2 cellular contexts compared by ENCODE assay signal in the genomic region with DNA sequence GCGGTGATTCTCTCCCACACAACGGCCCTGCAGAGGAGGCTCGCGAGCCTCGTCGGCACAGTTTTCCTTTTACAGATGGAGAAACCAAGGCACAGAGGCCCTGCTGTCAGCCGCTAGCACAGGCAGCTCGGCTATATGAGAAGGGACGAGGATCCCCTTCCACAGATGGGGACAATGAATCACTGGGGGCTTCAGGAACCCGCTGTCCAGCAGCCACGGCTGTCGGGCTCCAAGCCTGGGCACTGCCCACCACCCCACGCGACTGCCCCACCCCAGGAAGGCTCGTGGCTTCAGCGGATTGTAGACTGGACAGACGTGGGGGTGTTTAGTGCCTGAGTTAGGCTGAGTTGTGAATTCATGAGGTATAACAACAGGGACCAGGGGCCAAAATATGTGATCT.
TF ChIP-seq lines count a peak whose summit lies in the region.

No MANE protein-coding gene starts in this region.

TF ChIP-seq in H1, 55 proteins besides CTCF, POLR2A, EP300 and RAD21:
- no peak for TF ChIP-seq CBX8 (IDR thresholded peaks at IDR 0.05; ENCODE audit: borderline replicate concordance, low read depth, low read length)
- no peak for TF ChIP-seq GABPA (IDR thresholded peaks at IDR 0.05; ENCODE audit: borderline replicate concordance, insufficient read depth, low read length)
- TF ChIP-seq, protein P1, sequence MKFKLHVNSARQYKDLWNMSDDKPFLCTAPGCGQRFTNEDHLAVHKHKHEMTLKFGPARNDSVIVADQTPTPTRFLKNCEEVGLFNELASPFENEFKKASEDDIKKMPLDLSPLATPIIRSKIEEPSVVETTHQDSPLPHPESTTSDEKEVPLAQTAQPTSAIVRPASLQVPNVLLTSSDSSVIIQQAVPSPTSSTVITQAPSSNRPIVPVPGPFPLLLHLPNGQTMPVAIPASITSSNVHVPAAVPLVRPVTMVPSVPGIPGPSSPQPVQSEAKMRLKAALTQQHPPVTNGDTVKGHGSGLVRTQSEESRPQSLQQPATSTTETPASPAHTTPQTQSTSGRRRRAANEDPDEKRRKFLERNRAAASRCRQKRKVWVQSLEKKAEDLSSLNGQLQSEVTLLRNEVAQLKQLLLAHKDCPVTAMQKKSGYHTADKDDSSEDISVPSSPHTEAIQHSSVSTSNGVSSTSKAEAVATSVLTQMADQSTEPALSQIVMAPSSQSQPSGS (IDR thresholded peaks at IDR 0.05; ENCODE audit: low read length): no peak
- no peak for TF ChIP-seq CREB1 (IDR thresholded peaks at IDR 0.05)
- TF ChIP-seq ZNF274 (IDR thresholded peaks at IDR 0.05; ENCODE audit: borderline replicate concordance, extremely low read depth, low read length): no peak
- no peak for TF ChIP-seq SP2 (IDR thresholded peaks at IDR 0.05; ENCODE audit: low read length)
- TF ChIP-seq NRF1 (IDR thresholded peaks at IDR 0.05; ENCODE audit: low read depth, low read length): no peak
TF ChIP-seq in H1: peak in this region for 0.

TF ChIP-seq in HEK293T, 16 proteins besides CTCF, POLR2A, EP300 and RAD21:
- TF ChIP-seq TARDBP (IDR thresholded peaks at IDR 0.05) (no peak), FOXA1 (IDR thresholded peaks at IDR 0.05) (no peak), HDGF (IDR thresholded peaks at IDR 0.05; ENCODE audit: borderline replicate concordance) (no peak), NFRKB (IDR thresholded peaks at IDR 0.05) (no peak)
- TF ChIP-seq, protein P2, sequence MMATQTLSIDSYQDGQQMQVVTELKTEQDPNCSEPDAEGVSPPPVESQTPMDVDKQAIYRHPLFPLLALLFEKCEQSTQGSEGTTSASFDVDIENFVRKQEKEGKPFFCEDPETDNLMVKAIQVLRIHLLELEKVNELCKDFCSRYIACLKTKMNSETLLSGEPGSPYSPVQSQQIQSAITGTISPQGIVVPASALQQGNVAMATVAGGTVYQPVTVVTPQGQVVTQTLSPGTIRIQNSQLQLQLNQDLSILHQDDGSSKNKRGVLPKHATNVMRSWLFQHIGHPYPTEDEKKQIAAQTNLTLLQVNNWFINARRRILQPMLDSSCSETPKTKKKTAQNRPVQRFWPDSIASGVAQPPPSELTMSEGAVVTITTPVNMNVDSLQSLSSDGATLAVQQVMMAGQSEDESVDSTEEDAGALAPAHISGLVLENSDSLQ (IDR thresholded peaks at IDR 0.05): no peak
